Comparison of ENCODE assay signal across 9 cellular contexts in the genomic region with DNA sequence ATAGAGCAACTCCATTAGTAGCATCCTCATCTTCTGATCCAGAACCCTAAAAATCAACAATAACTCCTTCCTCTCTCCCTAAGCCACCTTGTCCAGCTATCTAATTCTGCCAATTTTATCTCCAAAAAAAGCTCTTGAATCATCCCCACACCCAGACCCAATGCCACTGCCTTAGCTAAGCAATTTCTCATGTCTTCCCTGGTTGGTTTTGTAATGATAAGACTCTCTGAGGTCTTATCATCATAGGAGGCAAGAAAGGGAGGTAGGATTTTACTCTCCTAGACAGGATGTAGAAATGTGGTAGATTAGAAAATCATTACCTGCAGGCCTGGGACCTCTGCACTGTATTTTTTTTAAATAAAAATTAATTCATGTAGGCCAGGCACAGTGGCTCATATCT.
"Had no signal": no experiment of that assay in that cellular context is flagged by ENCODE, and none has a peak within 500 bp of the region (broad histone marks: within the 10 kb centered on the region; RNA-seq: fewer than 3 reads in every experiment).

No MANE protein-coding gene starts in this region.

- H3K9me3 ChIP-seq: HAP-1 had no signal

- H2AFZ ChIP-seq: GM23248 had no signal

- H3K27ac Mint-ChIP-seq: HFFc6 had no signal

- ATAC-seq: HCT116 had no signal

- DNase-seq: GM23248, GOT3, H7, HFFc6, IMR-90, KBM-7 had no signal

- H3K4me3 Mint-ChIP-seq: HFFc6 had no signal

- H3K9me3 Mint-ChIP-seq: HFFc6 had no signal

- H3K9ac ChIP-seq: GM23248 had no signal

- H3K27ac ChIP-seq: GM23248 had no signal

- H3K4me3 ChIP-seq: GM23248, HAP-1 had no signal

- H3K36me3 ChIP-seq: HAP-1 had no signal

- FAIRE-seq: HTR-8/SVneo had no signal
